ENCODE assay signal across 25 cellular contexts in the genomic region with DNA sequence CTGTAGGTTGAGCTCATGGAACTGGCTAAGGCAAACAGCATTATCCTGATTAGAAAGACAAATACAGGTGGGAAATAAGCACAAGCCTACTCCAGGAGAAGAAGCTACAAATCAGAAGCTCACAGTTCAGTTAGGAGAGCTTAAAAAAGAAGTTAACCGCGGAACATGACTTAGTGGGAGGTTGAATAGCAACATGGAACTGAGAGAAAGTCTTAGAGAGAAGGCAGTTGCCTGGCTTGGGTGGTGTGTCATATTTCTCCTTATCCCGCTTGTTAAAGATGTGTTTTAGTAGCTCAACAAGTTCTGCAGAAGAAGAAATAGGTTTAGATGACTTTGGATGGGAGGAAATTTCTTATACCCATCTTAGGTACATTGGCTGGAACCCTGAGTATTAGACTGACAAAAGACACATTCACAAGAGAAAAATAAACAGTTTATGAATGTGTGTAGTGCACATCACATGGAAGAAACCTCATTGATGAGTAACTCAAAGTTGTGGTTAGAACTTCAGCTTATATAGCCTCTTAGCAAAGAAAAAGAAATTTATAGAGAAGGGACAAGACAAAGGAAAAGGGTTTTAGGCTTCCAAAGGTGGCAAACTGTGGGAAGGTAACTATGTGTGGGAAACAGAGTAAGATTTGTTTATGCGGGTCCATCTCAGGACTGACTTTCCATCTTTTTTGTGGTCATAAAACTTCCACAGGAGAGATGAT. TPM values are rescaled to one million over a fixed set of nuclear protein-coding genes. Genes with fewer than 3 reads are reported as not detected.
DNase-seq lines count a peak whose midpoint lies in the region; ATAC-seq and TF ChIP-seq lines count a peak whose summit lies in the region.
"Had no signal": no experiment of that assay in that cellular context is flagged by ENCODE, and none has a peak within 500 bp of the region (broad histone marks: within the 10 kb centered on the region; RNA-seq: fewer than 3 reads in every experiment).

No MANE protein-coding gene starts in this region.

- H3K4me1 ChIP-seq in BE2C, result no peaks in the 10 kb centered on the region
- H3K4me1 ChIP-seq: Caco-2, Peyer's patch, right atrium auricular region, thyroid gland had no signal

- no peak overlapping the region for H3K4me3 ChIP-seq in fibroblast of mammary gland (ENCODE audit: control insufficient read depth, low read depth, low read length)
- H3K4me3 ChIP-seq in BE2C (ENCODE audit: low read depth, low read length), result no peak overlapping the region
- H3K4me3 ChIP-seq: cardiac muscle cell, Peyer's patch, right atrium auricular region, thyroid gland had no signal

- no peaks in the 10 kb centered on the region for H3K27me3 Mint-ChIP-seq in activated CD8-positive, alpha-beta memory T cell treated with anti-CD3 and anti-CD28 coated beads, Interleukin-2, amount 10 ng/mL, durations not matched to agents 7 days and 5 days
- H3K27me3 Mint-ChIP-seq: activated naive CD8-positive, alpha-beta T cell treated with anti-CD3 and anti-CD28 coated beads for 36 hours; stimulated activated memory B cell treated with anti-CD40 and anti-IgM and Interleukin-4, amounts not matched to agents 10 μg/mL and 1 μg/mL and 100 μg/mL, for 72 hours had no signal

- no peaks in the 10 kb centered on the region for H3K27me3 ChIP-seq in BE2C
- H3K27me3 ChIP-seq: cardiac muscle cell, Peyer's patch, right atrium auricular region, thyroid gland had no signal

- H3K4me1 Mint-ChIP-seq in activated CD8-positive, alpha-beta memory T cell treated with anti-CD3 and anti-CD28 coated beads, Interleukin-2, amount 10 ng/mL, durations not matched to agents 7 days and 5 days, result no peaks in the 10 kb centered on the region
- H3K4me1 Mint-ChIP-seq: activated naive CD8-positive, alpha-beta T cell treated with anti-CD3 and anti-CD28 coated beads for 36 hours; stimulated activated memory B cell treated with anti-CD40 and anti-IgM and Interleukin-4, amounts not matched to agents 10 μg/mL and 1 μg/mL and 100 μg/mL, for 72 hours had no signal

- no peak for ATAC-seq in activated CD8-positive, alpha-beta memory T cell treated with anti-CD3 and anti-CD28 coated beads, Interleukin-2, amount 10 ng/mL, durations not matched to agents 7 days and 5 days
- ATAC-seq: left ventricle myocardium superior; stimulated activated memory B cell treated with anti-CD40 and anti-IgM and Interleukin-4, amounts not matched to agents 10 μg/mL and 1 μg/mL and 100 μg/mL, for 72 hours had no signal

- H3K9me3 ChIP-seq in BE2C, result no peaks in the 10 kb centered on the region; the same call in 1 of the 2 replicates
- H3K9me3 ChIP-seq: Caco-2, Peyer's patch, right atrium auricular region, thyroid gland had no signal

- DNase-seq in HT1080 (ENCODE audit: low read depth) (peak; percentile 75), SK-MEL-5 (ENCODE audit: low read depth, low spot score) (peak; percentile 19), fibroblast of mammary gland (ENCODE audit: low read depth) (peak; percentile 74), stromal cell of bone marrow (ENCODE audit: low read depth) (peak; percentile 50), BE2C (no peak)
- no peak for DNase-seq in activated CD8-positive, alpha-beta memory T cell treated with anti-CD3 and anti-CD28 coated beads for 24 hours
- DNase-seq in activated CD8-positive, alpha-beta memory T cell treated with anti-CD3 and anti-CD28 coated beads, Interleukin-2, amount 10 ng/mL, durations not matched to agents 7 days and 5 days, result no peak
- DNase-seq: activated CD4-positive, CD25-positive, alpha-beta regulatory T cell treated with anti-CD3 and anti-CD28 coated beads, Interleukin-2, amount 50 U/mL, for 72 hours; activated naive CD8-positive, alpha-beta T cell treated with anti-CD3 and anti-CD28 coated beads for 36 hours; Caco-2; head of caudate nucleus; Karpas-422; left ventricle myocardium superior; NCI-H1436 treated with DMSO at 0.1 percent for 48 hours; NCI-H2171; NCI-H69; occipital lobe; Peyer's patch; thyroid gland had no signal

- no peak overlapping the region for H3K4me3 Mint-ChIP-seq in activated CD8-positive, alpha-beta memory T cell treated with anti-CD3 and anti-CD28 coated beads, Interleukin-2, amount 10 ng/mL, durations not matched to agents 7 days and 5 days
- H3K4me3 Mint-ChIP-seq: activated naive CD8-positive, alpha-beta T cell treated with anti-CD3 and anti-CD28 coated beads for 36 hours; activated T-helper 1 cell treated with anti-CD3 and anti-CD28 coated beads, Interleukin-12 subunit alpha, Interleukin-12 subunit beta, Interleukin-2, Interleukin-4 antibody, amounts not matched to agents 30 ng/mL and 10 ng/mL and 1 ng/mL, durations not matched to agents 14 hours and 24 hours and 36 hours; stimulated activated memory B cell treated with anti-CD40 and anti-IgM and Interleukin-4, amounts not matched to agents 10 μg/mL and 1 μg/mL and 100 μg/mL, for 72 hours; T-helper 2 cell treated with Interferon-gamma antibody and Interleukin-4, amounts not matched to agents 5 μg/mL and 100 μg/mL, for 36 hours had no signal

- TF ChIP-seq CTCF in fibroblast of mammary gland (conservative IDR thresholded peaks at IDR 0.05; ENCODE audit: control insufficient read depth, insufficient read depth, low read depth, low read length) (no peak), BE2C (IDR thresholded peaks at IDR 0.05; ENCODE audit: low read depth, low read length) (no peak)

- no peaks in the 10 kb centered on the region for H3K36me3 ChIP-seq in BE2C
- H3K36me3 ChIP-seq: cardiac muscle cell, Peyer's patch, right atrium auricular region, thyroid gland had no signal

- H3K36me3 Mint-ChIP-seq in activated CD8-positive, alpha-beta memory T cell treated with anti-CD3 and anti-CD28 coated beads, Interleukin-2, amount 10 ng/mL, durations not matched to agents 7 days and 5 days, result no peaks in the 10 kb centered on the region
- H3K36me3 Mint-ChIP-seq: activated naive CD8-positive, alpha-beta T cell treated with anti-CD3 and anti-CD28 coated beads for 36 hours; stimulated activated memory B cell treated with anti-CD40 and anti-IgM and Interleukin-4, amounts not matched to agents 10 μg/mL and 1 μg/mL and 100 μg/mL, for 72 hours had no signal

- H3K27ac Mint-ChIP-seq in activated CD8-positive, alpha-beta memory T cell treated with anti-CD3 and anti-CD28 coated beads, Interleukin-2, amount 10 ng/mL, durations not matched to agents 7 days and 5 days, result no peak overlapping the region
- H3K27ac Mint-ChIP-seq: activated naive CD8-positive, alpha-beta T cell treated with anti-CD3 and anti-CD28 coated beads for 36 hours; activated T-helper 1 cell treated with anti-CD3 and anti-CD28 coated beads, Interleukin-12 subunit alpha, Interleukin-12 subunit beta, Interleukin-2, Interleukin-4 antibody, amounts not matched to agents 30 ng/mL and 10 ng/mL and 1 ng/mL, durations not matched to agents 14 hours and 24 hours and 36 hours; stimulated activated memory B cell treated with anti-CD40 and anti-IgM and Interleukin-4, amounts not matched to agents 10 μg/mL and 1 μg/mL and 100 μg/mL, for 72 hours; T-helper 2 cell treated with Interferon-gamma antibody and Interleukin-4, amounts not matched to agents 5 μg/mL and 100 μg/mL, for 36 hours had no signal

- CTCF ChIA-PET in activated CD8-positive, alpha-beta memory T cell treated with anti-CD3 and anti-CD28 coated beads, Interleukin-2, amount 10 ng/mL, durations not matched to agents 7 days and 5 days (lab: Charles Lee), result no interaction called here

- peaks cover 2% of the 10 kb centered on the region for H3K9me3 Mint-ChIP-seq in activated CD8-positive, alpha-beta memory T cell treated with anti-CD3 and anti-CD28 coated beads, Interleukin-2, amount 10 ng/mL, durations not matched to agents 7 days and 5 days (ENCODE audit: low read depth)
- H3K9me3 Mint-ChIP-seq: activated T-helper 1 cell treated with anti-CD3 and anti-CD28 coated beads, Interleukin-12 subunit alpha, Interleukin-12 subunit beta, Interleukin-2, Interleukin-4 antibody, amounts not matched to agents 30 ng/mL and 10 ng/mL and 1 ng/mL, durations not matched to agents 14 hours and 24 hours and 36 hours had no signal

- in situ Hi-C loops in SK-MEL-5 (cut with HindIII; ENCODE audit: low pct_unique_long_range_greater_than_20kb, low sequenced_read_pairs), result no loop called here

RNA-seq across cellular contexts. Expression of a gene that starts 37.4 kb away (rescaled TPM):
- total RNA-seq in HT1080 (2014; rRNA removed; shearing (Covaris generic)), result not detected in 2 replicates
- polyA plus RNA-seq in HT1080 (2015; cell fraction: cytosol; rRNA removed), result not detected in 2 replicates
- not detected in 2 replicates for polyA plus RNA-seq in HT1080 (2015; cell fraction: nucleus; rRNA removed)
- total RNA-seq in SK-MEL-5 (2014; rRNA removed; shearing (Covaris generic)), result 0.24 TPM in 1 of 2 replicates, not detected in the other
- polyA plus RNA-seq in SK-MEL-5 (2015; cell fraction: cytosol; rRNA removed), result not detected in 2 replicates
- polyA plus RNA-seq in SK-MEL-5 (2015; cell fraction: nucleus; rRNA removed), result not detected in 2 replicates
- not detected for polyA plus RNA-seq in BE2C (2012; ENCODE audit: insufficient read depth, insufficient read length, low read depth)
- not detected for total RNA-seq in activated CD8-positive, alpha-beta memory T cell treated with anti-CD3 and anti-CD28 coated beads, Interleukin-2, amount 10 ng/mL, durations not matched to agents 7 days and 5 days
- total RNA-seq: activated CD8-positive, alpha-beta memory T cell treated with anti-CD3 and anti-CD28 coated beads for 36 hours; activated naive CD8-positive, alpha-beta T cell treated with anti-CD3 and anti-CD28 coated beads for 36 hours; activated T-helper 1 cell treated with anti-CD3 and anti-CD28 coated beads, Interleukin-12 subunit alpha, Interleukin-12 subunit beta, Interleukin-2, Interleukin-4 antibody, amounts not matched to agents 30 ng/mL and 10 ng/mL and 1 ng/mL, durations not matched to agents 14 hours and 24 hours and 36 hours; Caco-2; cardiac muscle cell; left ventricle myocardium superior; right atrium auricular region had no signal
- polyA plus RNA-seq: cardiac muscle cell had no signal

Comparison
In these comparisons a context has a peak if more than half of its experiments do, and no peak if none do; other contexts are left out.
1. DNase-seq: peak in HT1080 (single experiment), SK-MEL-5 (single experiment), fibroblast of mammary gland (single experiment) and stromal cell of bone marrow (single experiment); none in activated CD8-positive, alpha-beta memory T cell treated with anti-CD3 and anti-CD28 coated beads for 24 hours (single experiment), BE2C (single experiment) and activated CD8-positive, alpha-beta memory T cell treated with anti-CD3 and anti-CD28 coated beads, Interleukin-2, amount 10 ng/mL, durations not matched to agents 7 days and 5 days (single experiment).